16 cellular contexts compared by ENCODE assay signal in genomic region chr5:32100230-32100629, GRCh38.
DNase-seq lines count a peak whose midpoint lies in the region; ATAC-seq and TF ChIP-seq lines count a peak whose summit lies in the region.
"Had no signal": no experiment of that assay in that cellular context is flagged by ENCODE, and none has a peak within 500 bp of the region (broad histone marks: within the 10 kb centered on the region; RNA-seq: fewer than 3 reads in every experiment).

No MANE protein-coding gene starts in this region.

- H3K27me3 Mint-ChIP-seq in GM23338 (ENCODE audit: insufficient read depth, low read depth, poor library complexity) (peaks cover 10% of the 10 kb centered on the region), chondrocyte (ENCODE audit: low read depth) (no peaks in the 10 kb centered on the region)
- H3K27me3 Mint-ChIP-seq in activated CD4-positive, alpha-beta T cell treated with anti-CD3 and anti-CD28 coated beads, Interleukin-2, amount 10 ng/mL, durations not matched to agents 7 days and 5 days: no peaks in the 10 kb centered on the region
- H3K27me3 Mint-ChIP-seq: memory B cell had no signal

- H3K4me1 ChIP-seq in GM23338 (ENCODE audit: insufficient read depth): no peaks in the 10 kb centered on the region
- peaks cover 13% of the 10 kb centered on the region for H3K4me1 ChIP-seq in rectal smooth muscle tissue (ENCODE audit: control insufficient read depth, insufficient read depth, low read length)
- H3K4me1 ChIP-seq in Peyer's patch: peaks cover 0 to 9% (median 0%) of the 10 kb centered on the region in 4 donors
- H3K4me1 ChIP-seq: BLaER1, body of pancreas had no signal

- H3K27ac Mint-ChIP-seq in GM23338 (no peak overlapping the region), chondrocyte (ENCODE audit: unreplicated experiment) (peak overlapping the region; percentile 41)
- H3K27ac Mint-ChIP-seq in activated CD4-positive, alpha-beta T cell treated with anti-CD3 and anti-CD28 coated beads, Interleukin-2, amount 10 ng/mL, durations not matched to agents 7 days and 5 days: no peak overlapping the region
- H3K27ac Mint-ChIP-seq: memory B cell had no signal

- no peak for TF ChIP-seq POLR2A in GM18505 (IDR thresholded peaks at IDR 0.05; ENCODE audit: borderline replicate concordance, extremely low read depth, insufficient read depth, insufficient read length)
- TF ChIP-seq POLR2A in Peyer's patch (IDR thresholded peaks at IDR 0.05): no peak

- H3K36me3 Mint-ChIP-seq in GM23338 (ENCODE audit: low read depth) (peaks cover 60% of the 10 kb centered on the region), chondrocyte (ENCODE audit: low read depth) (peaks cover 36% of the 10 kb centered on the region)
- H3K36me3 Mint-ChIP-seq in activated CD4-positive, alpha-beta T cell treated with anti-CD3 and anti-CD28 coated beads, Interleukin-2, amount 10 ng/mL, durations not matched to agents 7 days and 5 days (ENCODE audit: low read depth): peaks cover 14% of the 10 kb centered on the region

- ATAC-seq in GM23338 (no peak), GM18505 (IDR thresholded peaks at IDR 0.05; ENCODE audit: unreplicated experiment) (no peak), HG03571 (IDR thresholded peaks at IDR 0.05; ENCODE audit: unreplicated experiment) (no peak)
- ATAC-seq: body of pancreas had no signal

- H3K4me3 Mint-ChIP-seq in GM23338 (no peak overlapping the region), chondrocyte (ENCODE audit: unreplicated experiment) (no peak overlapping the region)
- H3K4me3 Mint-ChIP-seq in activated CD4-positive, alpha-beta T cell treated with anti-CD3 and anti-CD28 coated beads, Interleukin-2, amount 10 ng/mL, durations not matched to agents 7 days and 5 days: no peak overlapping the region
- H3K4me3 Mint-ChIP-seq: memory B cell had no signal

- CTCF ChIA-PET in activated CD4-positive, alpha-beta T cell treated with anti-CD3 and anti-CD28 coated beads, Interleukin-2, amount 10 ng/mL, durations not matched to agents 7 days and 5 days (lab: Charles Lee): interaction anchor here (0.9 kb wide), 1 partner anchor 27 kb away, joined by 3 read pairs; no protein-coding TSS in a partner anchor

- H3K4me1 Mint-ChIP-seq in GM23338 (no peaks in the 10 kb centered on the region; the same call in 2 of the 3 replicates), chondrocyte (ENCODE audit: low read depth) (peaks cover 27% of the 10 kb centered on the region)
- no peaks in the 10 kb centered on the region for H3K4me1 Mint-ChIP-seq in activated CD4-positive, alpha-beta T cell treated with anti-CD3 and anti-CD28 coated beads, Interleukin-2, amount 10 ng/mL, durations not matched to agents 7 days and 5 days
- H3K4me1 Mint-ChIP-seq: memory B cell had no signal

- no peak overlapping the region for H2AFZ ChIP-seq in GM23338

- POLR2A ChIA-PET in activated CD4-positive, alpha-beta T cell treated with anti-CD3 and anti-CD28 coated beads, Interleukin-2, amount 10 ng/mL, durations not matched to agents 7 days and 5 days (lab: Charles Lee): no interaction called here

- H3K9me3 Mint-ChIP-seq in GM23338 (no peaks in the 10 kb centered on the region; the same call in 2 of the 3 replicates), chondrocyte (ENCODE audit: low read depth) (no peaks in the 10 kb centered on the region)
- H3K9me3 Mint-ChIP-seq in activated CD4-positive, alpha-beta T cell treated with anti-CD3 and anti-CD28 coated beads, Interleukin-2, amount 10 ng/mL, durations not matched to agents 7 days and 5 days: no peaks in the 10 kb centered on the region
- H3K9me3 Mint-ChIP-seq: memory B cell had no signal

- no peak overlapping the region for H3K4me3 ChIP-seq in GM23338
- H3K4me3 ChIP-seq in rectal smooth muscle tissue (ENCODE audit: low read length): no peak overlapping the region
- no peak overlapping the region for H3K4me3 ChIP-seq in Peyer's patch
- H3K4me3 ChIP-seq: BLaER1, body of pancreas had no signal

- no peaks in the 10 kb centered on the region for H3K79me2 ChIP-seq in GM23338 (replicated peaks; ENCODE audit: insufficient read depth)

- TF ChIP-seq CTCF in GM23338 (conservative IDR thresholded peaks at IDR 0.05; ENCODE audit: low read depth in 2 of 2): no peak
- no peak for TF ChIP-seq CTCF in chondrocyte (IDR thresholded peaks at IDR 0.05)
- no peak for TF ChIP-seq CTCF in Peyer's patch (IDR thresholded peaks at IDR 0.05)

- no peak overlapping the region for H3K9ac ChIP-seq in rectal smooth muscle tissue (ENCODE audit: low read length)
- H3K9ac ChIP-seq: BLaER1 had no signal

- no peaks in the 10 kb centered on the region for H3K9me3 ChIP-seq in Peyer's patch
- H3K9me3 ChIP-seq: BLaER1, body of pancreas had no signal

- no peak for DNase-seq in GM23338 (ENCODE audit: low spot score)
- no peak for DNase-seq in chondrocyte (ENCODE audit: low spot score)
- no peak for DNase-seq in activated CD4-positive, alpha-beta T cell treated with anti-CD3 and anti-CD28 coated beads, Interleukin-2, amount 10 ng/mL, durations not matched to agents 7 days and 5 days
- DNase-seq in Peyer's patch: no peak
- DNase-seq: activated CD4-positive, alpha-beta T cell treated with anti-CD3 and anti-CD28 coated beads, Interleukin-2, amount 50 U/mL, for 4 hours; body of pancreas; NCI-H1092 treated with DMSO at 0.1 percent for 48 hours; NCI-H524 treated with DMSO at 0.1 percent for 48 hours; stimulated activated CD4-positive, alpha-beta T cell treated with anti-CD3 and anti-CD28 coated beads, Interleukin-2, amount 100 ng/mL, for 24 hours; T1000 had no signal

- no peaks in the 10 kb centered on the region for H3F3A ChIP-seq in GM23338 (replicated peaks; ENCODE audit: low read depth)

- H3K27ac ChIP-seq in GM23338 (ENCODE audit: low read depth) (peak overlapping the region; percentile 50; the same call in 1 of the 2 replicates), layer of hippocampus (ENCODE audit: low read depth, low read length) (peak overlapping the region; percentile 32), rectal smooth muscle tissue (ENCODE audit: low read depth, low read length) (peak overlapping the region; percentile 60), Peyer's patch (peak overlapping the region in 1 of 4 donors; percentile 27)
- H3K27ac ChIP-seq: BLaER1, body of pancreas had no signal

- H3K27me3 ChIP-seq in GM23338 (ENCODE audit: insufficient read depth): no peaks in the 10 kb centered on the region
- H3K27me3 ChIP-seq in layer of hippocampus (ENCODE audit: control insufficient read depth, insufficient read depth, low read length): no peaks in the 10 kb centered on the region
- no peaks in the 10 kb centered on the region for H3K27me3 ChIP-seq in rectal smooth muscle tissue (ENCODE audit: control insufficient read depth, insufficient read depth, low read length)
- no peaks in the 10 kb centered on the region for H3K27me3 ChIP-seq in Peyer's patch
- H3K27me3 ChIP-seq: BLaER1, body of pancreas had no signal

- 0 out of 2 replicates have a peak, but pooled peaks cover 13% of the 10 kb centered on the region for H4K20me1 ChIP-seq in GM23338 (replicated peaks; ENCODE audit: insufficient read depth)
- H4K20me1 ChIP-seq: BLaER1 had no signal

- H3K9me2 ChIP-seq in GM23338 (ENCODE audit: insufficient read depth): no peaks in the 10 kb centered on the region

- H3K36me3 ChIP-seq in GM23338 (ENCODE audit: insufficient read depth) (peaks cover 4% of the 10 kb centered on the region), rectal smooth muscle tissue (ENCODE audit: control insufficient read depth, insufficient read depth, low read length) (peaks cover 12% of the 10 kb centered on the region), Peyer's patch (peaks cover 0 to 60% (median 0%) of the 10 kb centered on the region in 3 donors)

- H3K4me2 ChIP-seq in GM23338: no peak overlapping the region
- H3K4me2 ChIP-seq: BLaER1 had no signal
